Comparison of ENCODE assay signal across 12 cellular contexts in the genomic region with DNA sequence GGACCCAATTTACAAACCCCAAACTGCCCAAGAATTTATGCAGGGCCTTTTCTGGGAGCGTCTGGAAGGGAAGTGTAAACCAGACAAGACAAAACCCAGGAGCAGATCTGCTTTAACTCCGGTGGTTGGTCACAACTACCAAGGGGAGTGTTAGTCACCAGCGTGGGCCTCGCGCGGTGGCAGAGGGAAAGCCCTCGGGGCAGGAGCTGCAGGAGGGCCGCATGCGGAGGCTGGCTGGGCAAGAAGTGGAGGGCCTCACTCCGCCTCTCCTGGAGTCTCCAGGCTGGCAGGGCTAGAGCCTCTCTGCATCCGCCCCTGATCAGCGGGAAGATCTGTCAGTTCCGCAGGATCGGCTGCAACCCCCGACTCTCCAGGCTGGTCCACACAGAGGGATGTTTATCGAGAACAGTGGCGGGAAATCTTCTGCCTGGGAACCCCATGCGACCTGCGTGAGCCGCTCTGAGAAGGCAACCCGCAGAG. TPM values are rescaled to one million over a fixed set of nuclear protein-coding genes. Genes with fewer than 3 reads are reported as not detected.
A peak's percentile ranks its signal among the peaks of the same experiment; 100 is the strongest.
DNase-seq lines count a peak whose midpoint lies in the region; ATAC-seq, FAIRE-seq and TF ChIP-seq lines count a peak whose summit lies in the region.
"Had no signal": no experiment of that assay in that cellular context is flagged by ENCODE, and none has a peak within 500 bp of the region (broad histone marks: within the 10 kb centered on the region; RNA-seq: fewer than 3 reads in every experiment).

No MANE protein-coding gene starts in this region.

- H3K27me3 ChIP-seq in adipocyte (replicated peaks; ENCODE audit: control insufficient read depth, insufficient read depth, low read length): peaks cover 4% of the 10 kb centered on the region
- peaks cover 55% of the 10 kb centered on the region for H3K27me3 ChIP-seq in left ventricle myocardium inferior (ENCODE audit: low read depth)
- peaks cover 0 to 5% (median 0%) of the 10 kb centered on the region in 3 donors for H3K27me3 ChIP-seq in gastrocnemius medialis

- FAIRE-seq in RCC 7860 (lab: Jason Lieb, UNC): no peak
- FAIRE-seq: D721Med had no signal

- peaks cover 17% of the 10 kb centered on the region for H3K4me1 ChIP-seq in adipocyte (ENCODE audit: control insufficient read depth, insufficient read depth, low read length)
- H3K4me1 ChIP-seq in left ventricle myocardium inferior: peaks cover 25% of the 10 kb centered on the region
- peaks cover 0 to 15% of the 10 kb centered on the region in 2 donors for H3K4me1 ChIP-seq in gastrocnemius medialis

- H3K9ac ChIP-seq in adipocyte (ENCODE audit: low read length): no peak overlapping the region

- no peak for TF ChIP-seq POLR2A in gastrocnemius medialis (IDR thresholded peaks at IDR 0.05)

- H3K9me3 ChIP-seq in adipocyte (ENCODE audit: control insufficient read depth, low read length) (no peaks in the 10 kb centered on the region), left ventricle myocardium inferior (replicated peaks) (no peaks in the 10 kb centered on the region), gastrocnemius medialis (no peaks in the 10 kb centered on the region)

- H3K36me3 ChIP-seq in adipocyte (ENCODE audit: control insufficient read depth, insufficient read depth, low read length, severe bottlenecking) (no peaks in the 10 kb centered on the region), left ventricle myocardium inferior (no peaks in the 10 kb centered on the region), gastrocnemius medialis (no peaks in the 10 kb centered on the region)

- no peak for ATAC-seq in gastrocnemius medialis

- peak overlapping the region; percentile 60 for H3K27ac ChIP-seq in left ventricle myocardium inferior (replicated peaks)
- no peak overlapping the region for H3K27ac ChIP-seq in gastrocnemius medialis

- intact Hi-C loops in left ventricle myocardium inferior (cut with micrococcal nuclease): no loop called here
- intact Hi-C loops in gastrocnemius medialis (cut with DNase I; ENCODE audit: low total_unique reads): no loop called here

- DNase-seq in GM04504 (ENCODE audit: low read depth) (peak; percentile 50), adipocyte (ENCODE audit: low read depth) (peak; percentile 83), left ventricle myocardium inferior (no peak), retina (peak; percentile 81), LoVo (ENCODE audit: low spot score) (no peak), gastrocnemius medialis (no peak), RCC 7860 (ENCODE audit: low spot score) (no peak)
- DNase-seq in stimulated activated CD4-positive, alpha-beta T cell treated with anti-CD3 and anti-CD28 coated beads, Interleukin-15, amount 100 ng/mL, for 24 hours: no peak
- DNase-seq: activated CD8-positive, alpha-beta memory T cell treated with anti-CD3 and anti-CD28 coated beads, Interleukin-2, amount 50 U/mL, for 48 hours; dermis blood vessel endothelial cell; NCI-H1092 treated with DMSO at 0.1 percent for 48 hours had no signal

- TF ChIP-seq CTCF in left ventricle myocardium inferior (IDR thresholded peaks at IDR 0.05; ENCODE audit: borderline replicate concordance) (no peak), gastrocnemius medialis (IDR thresholded peaks at IDR 0.05 in 4 of 5, conservative IDR thresholded peaks at IDR 0.05 in 1 of 5) (no peak)

- in situ Hi-C loops in gastrocnemius medialis (cut with MboI; ENCODE audit: low sequenced_read_pairs in 4 of 4): no loop called here

- H3K4me3 ChIP-seq in adipocyte (ENCODE audit: low read length) (peak overlapping the region; percentile 62), left ventricle myocardium inferior (peak overlapping the region; percentile 61), gastrocnemius medialis (peak overlapping the region in 2 of 4 donors; percentile 49 to 58)

RNA-seq across cellular contexts. Expression of a gene that starts 2.0 kb away (rescaled TPM):
- total RNA-seq in left ventricle myocardium inferior (0.74 TPM), gastrocnemius medialis (under 1 TPM in 2 of 4 donors, not detected in 2; 0.09 to 0.36 TPM)
- total RNA-seq: dermis blood vessel endothelial cell had no signal

Comparison
In these comparisons a context has a peak if more than half of its experiments do, and no peak if none do; other contexts are left out.
1. DNase-seq: peak in GM04504 (single experiment), adipocyte (single experiment) and retina (single experiment); none in left ventricle myocardium inferior (single experiment), LoVo (single experiment), stimulated activated CD4-positive, alpha-beta T cell treated with anti-CD3 and anti-CD28 coated beads, Interleukin-15, amount 100 ng/mL, for 24 hours (single experiment), gastrocnemius medialis (0 of 2) and RCC 7860 (single experiment).